In the genomic region with DNA sequence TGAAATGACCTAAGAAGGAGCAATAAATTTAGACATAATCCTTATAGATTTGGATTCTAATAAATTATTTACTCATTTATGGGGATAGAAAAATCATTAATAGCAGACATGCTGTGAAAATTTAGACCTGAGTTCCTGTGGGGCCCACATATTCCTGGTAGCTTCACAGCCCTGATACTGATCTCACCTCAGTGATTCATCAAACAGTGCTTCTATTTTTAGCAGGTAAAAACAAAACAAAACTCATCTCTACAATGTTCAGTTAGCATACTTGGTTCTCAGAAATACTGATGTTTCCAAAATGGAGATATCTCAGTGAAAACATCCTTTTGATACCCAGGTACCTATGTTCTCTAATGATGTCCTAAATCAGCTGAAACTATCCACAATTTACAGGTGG, we compare ENCODE assay signal across 25 cellular contexts.
"Had no signal": no experiment of that assay in that cellular context is flagged by ENCODE, and none has a peak within 500 bp of the region (broad histone marks: within the 10 kb centered on the region; RNA-seq: fewer than 3 reads in every experiment).

No MANE protein-coding gene starts in this region.

- H3K4me3 ChIP-seq: body of pancreas, heart right ventricle, ovary, psoas muscle, right atrium auricular region, spleen, upper lobe of left lung had no signal

- DNase-seq: activated B cell treated with CpG ODN at 0.5 μM for 24 hours; activated CD4-positive, alpha-beta memory T cell treated with anti-CD3 and anti-CD28 coated beads for 36 hours; activated CD4-positive, alpha-beta T cell treated with anti-CD3 and anti-CD28 coated beads for 36 hours; activated effector memory CD4-positive, alpha-beta T cell treated with anti-CD3 and anti-CD28 coated beads, Interleukin-2, amount 50 U/mL, for 16 hours; activated T-cell treated with anti-CD3 and anti-CD28 coated beads, Interleukin-2, amount 50 U/mL, for 48 hours; anterior cingulate cortex; body of pancreas; effector CD4-positive, alpha-beta T cell; erythroblast; foreskin fibroblast; heart right ventricle; islet precursor cell; left cardiac atrium; ovary; psoas muscle; spleen; stimulated activated CD4-positive, alpha-beta T cell treated with anti-CD3 and anti-CD28 coated beads, Interleukin-4, amount 100 ng/mL, for 24 hours; stimulated activated naive CD8-positive, alpha-beta T cell treated with anti-CD3 and anti-CD28 coated beads, Interleukin-15, Interleukin-2, amounts not matched to agents 100 U/mL and 50 U/mL, for 24 hours; upper lobe of left lung had no signal

- H3K27ac ChIP-seq: body of pancreas, heart right ventricle, neutrophil, ovary, psoas muscle, right atrium auricular region, spleen, upper lobe of left lung had no signal

- H3K4me3 Mint-ChIP-seq: activated B cell treated with CpG ODN at 0.5 μM for 24 hours; activated CD4-positive, alpha-beta memory T cell treated with anti-CD3 and anti-CD28 coated beads for 36 hours; activated CD4-positive, alpha-beta T cell treated with anti-CD3 and anti-CD28 coated beads for 36 hours; activated naive CD4-positive, alpha-beta T cell treated with anti-CD3 and anti-CD28 coated beads, Interleukin-2, amount 50 U/mL, for 24 hours; dendritic cell treated with granulocyte-macrophage colony-stimulating factor and Interleukin-4, amounts not matched to agents 40 ng/mL and 50 ng/mL, for 4 days; memory B cell; nephron had no signal

- ATAC-seq: activated CD4-positive, alpha-beta T cell treated with anti-CD3 and anti-CD28 coated beads for 36 hours; body of pancreas; heart right ventricle; left cardiac atrium; psoas muscle; stimulated activated naive CD8-positive, alpha-beta T cell treated with anti-CD3 and anti-CD28 coated beads, Interleukin-15, Interleukin-2, amounts not matched to agents 100 U/mL and 50 U/mL, for 24 hours had no signal

- H3K9me3 Mint-ChIP-seq: memory B cell had no signal

- H3K27me3 Mint-ChIP-seq: activated B cell treated with CpG ODN at 0.5 μM for 24 hours; activated CD4-positive, alpha-beta memory T cell treated with anti-CD3 and anti-CD28 coated beads for 36 hours; activated CD4-positive, alpha-beta T cell treated with anti-CD3 and anti-CD28 coated beads for 36 hours; activated naive CD4-positive, alpha-beta T cell treated with anti-CD3 and anti-CD28 coated beads, Interleukin-2, amount 50 U/mL, for 24 hours; dendritic cell treated with granulocyte-macrophage colony-stimulating factor and Interleukin-4, amounts not matched to agents 40 ng/mL and 50 ng/mL, for 4 days; memory B cell had no signal

- H3K9me3 ChIP-seq: neutrophil, ovary, psoas muscle, right atrium auricular region, upper lobe of left lung had no signal

- H3K27ac Mint-ChIP-seq: activated B cell treated with CpG ODN at 0.5 μM for 24 hours; activated CD4-positive, alpha-beta memory T cell treated with anti-CD3 and anti-CD28 coated beads for 36 hours; activated CD4-positive, alpha-beta T cell treated with anti-CD3 and anti-CD28 coated beads for 36 hours; activated naive CD4-positive, alpha-beta T cell treated with anti-CD3 and anti-CD28 coated beads, Interleukin-2, amount 50 U/mL, for 24 hours; dendritic cell treated with granulocyte-macrophage colony-stimulating factor and Interleukin-4, amounts not matched to agents 40 ng/mL and 50 ng/mL, for 4 days; memory B cell; nephron had no signal

- H3K4me1 ChIP-seq: body of pancreas, heart right ventricle, psoas muscle, right atrium auricular region, spleen, upper lobe of left lung had no signal

- H3K27me3 ChIP-seq: body of pancreas, heart right ventricle, neutrophil, ovary, right atrium auricular region, spleen, upper lobe of left lung had no signal

- H3K36me3 Mint-ChIP-seq: activated CD4-positive, alpha-beta memory T cell treated with anti-CD3 and anti-CD28 coated beads for 36 hours; activated naive CD4-positive, alpha-beta T cell treated with anti-CD3 and anti-CD28 coated beads, Interleukin-2, amount 50 U/mL, for 24 hours; memory B cell had no signal

- H3K4me1 Mint-ChIP-seq: activated B cell treated with CpG ODN at 0.5 μM for 24 hours; activated CD4-positive, alpha-beta T cell treated with anti-CD3 and anti-CD28 coated beads for 36 hours; activated naive CD4-positive, alpha-beta T cell treated with anti-CD3 and anti-CD28 coated beads, Interleukin-2, amount 50 U/mL, for 24 hours; memory B cell; nephron had no signal

- H3K36me3 ChIP-seq: heart right ventricle, neutrophil, ovary, right atrium auricular region, spleen, upper lobe of left lung had no signal
